15 cellular contexts compared by ENCODE assay signal in genomic region chr11:825366-826231, GRCh38. TPM values are rescaled to one million over a fixed set of nuclear protein-coding genes. Genes with fewer than 3 reads are reported as not detected.
DNase-seq lines count a peak whose midpoint lies in the region; ATAC-seq, FAIRE-seq and TF ChIP-seq lines count a peak whose summit lies in the region.
"Had no signal": no experiment of that assay in that cellular context is flagged by ENCODE, and none has a peak within 500 bp of the region (broad histone marks: within the 10 kb centered on the region; RNA-seq: fewer than 3 reads in every experiment).

No MANE protein-coding gene starts in this region.

- no peaks in the 10 kb centered on the region for H3K9me3 ChIP-seq in Loucy (ENCODE audit: insufficient read depth, low read depth, low read length)
- H3K9me3 ChIP-seq in duodenal mucosa (ENCODE audit: control insufficient read depth in 1 of 2, low read length in 2 of 2), result no peaks in the 10 kb centered on the region
- H3K9me3 ChIP-seq in pancreas, result no peaks in the 10 kb centered on the region

- no peaks in the 10 kb centered on the region for H3K9me2 ChIP-seq in Loucy (replicated peaks; ENCODE audit: low read depth, low read length)

- FAIRE-seq in pancreas (lab: Jason Lieb, UNC), result no peak
- FAIRE-seq: D721Med had no signal

- H3K9ac ChIP-seq in Loucy (ENCODE audit: low read depth, low read length, poor library complexity, severe bottlenecking) (peak overlapping the region; percentile 88), duodenal mucosa (ENCODE audit: low read depth in 1 of 2, low read length in 2 of 2) (peak overlapping the region; percentile 51 to 54)
- H3K9ac ChIP-seq: neural progenitor cell had no signal

- peaks cover 24% of the 10 kb centered on the region for H3K79me2 ChIP-seq in Loucy (ENCODE audit: insufficient read depth, low read length)

- H3K36me3 ChIP-seq in Loucy (ENCODE audit: insufficient read depth, low read length) (no peaks in the 10 kb centered on the region), duodenal mucosa (ENCODE audit: control insufficient read depth in 1 of 2, insufficient read depth in 2 of 2, low read length in 2 of 2) (peaks cover 0 to 5% of the 10 kb centered on the region in 2 donors), pancreas (peaks cover 0 to 10% (median 6%) of the 10 kb centered on the region in 3 donors)
- H3K36me3 ChIP-seq: neural progenitor cell had no signal

- peaks cover 16% of the 10 kb centered on the region for H4K20me1 ChIP-seq in Loucy (ENCODE audit: insufficient read depth, low read length, poor library complexity, severe bottlenecking)

- no peaks in the 10 kb centered on the region for H3K27me3 ChIP-seq in Loucy (ENCODE audit: insufficient read depth, low read length, poor library complexity, severe bottlenecking)
- no peaks in the 10 kb centered on the region for H3K27me3 ChIP-seq in duodenal mucosa (ENCODE audit: control insufficient read depth in 1 of 2, insufficient read depth in 2 of 2, low read length in 2 of 2)
- H3K27me3 ChIP-seq in pancreas, result no peaks in the 10 kb centered on the region

- DNase-seq in pancreas (peak; percentile 66 to 91 (median 84)), mesenteric fat pad (ENCODE audit: low spot score) (no peak)
- no peak for DNase-seq in effector CD8-positive, alpha-beta T cell (lab: John Stamatoyannopoulos, UW)
- DNase-seq: activated naive CD4-positive, alpha-beta T cell treated with anti-CD3 and anti-CD28 coated beads, Interleukin-2, amount 10 ng/mL, durations not matched to agents 7 days and 5 days; cortex of kidney; mesenchymal stem cell; NCI-H1048; NCI-H524 had no signal

- H3K27ac ChIP-seq in C4-2B, result peak overlapping the region; percentile 98
- peak overlapping the region; percentile 42 for H3K27ac ChIP-seq in duodenal mucosa (ENCODE audit: low read depth, low read length)
- H3K27ac ChIP-seq in pancreas, result peak overlapping the region; percentile 88 to 97 (median 91)
- H3K27ac ChIP-seq: neural progenitor cell had no signal

- peak overlapping the region; percentile 92 for H3K4me2 ChIP-seq in Loucy (ENCODE audit: low read depth, low read length, poor library complexity, severe bottlenecking)

- ATAC-seq in pancreas (peak; percentile 2 to 15 (median 6)), HG02623 (IDR thresholded peaks at IDR 0.05; ENCODE audit: unreplicated experiment) (no peak), GM18511 (IDR thresholded peaks at IDR 0.05; ENCODE audit: unreplicated experiment) (no peak)

- H2AFZ ChIP-seq in Loucy (ENCODE audit: low read length), result no peak overlapping the region
- H2AFZ ChIP-seq: neural progenitor cell had no signal

- TF ChIP-seq CTCF in C4-2B (conservative IDR thresholded peaks at IDR 0.05) (no peak), Loucy (conservative IDR thresholded peaks at IDR 0.05; ENCODE audit: low read length) (no peak), pancreas (IDR thresholded peaks at IDR 0.05) (no peak)

- intact Hi-C loops in pancreas (cut with DNase I), result no loop called here

- WGBS in pancreas, 2 donors, result 20 to 23% methylated on average over 12 of the region's 12 CpGs

- H3K4me1 ChIP-seq in Loucy (ENCODE audit: insufficient read depth, low read length, poor library complexity, severe bottlenecking) (peaks cover 30% of the 10 kb centered on the region), duodenal mucosa (ENCODE audit: control insufficient read depth in 1 of 2, insufficient read depth in 2 of 2, low read length in 2 of 2) (peaks cover 59 to 63% of the 10 kb centered on the region in 2 donors), pancreas (peaks cover 36 to 58% (median 44%) of the 10 kb centered on the region in 3 donors)

- H3K4me3 ChIP-seq in Loucy (ENCODE audit: low read length, poor library complexity, severe bottlenecking), result no peak overlapping the region
- no peak overlapping the region for H3K4me3 ChIP-seq in duodenal mucosa (ENCODE audit: low read depth in 1 of 2, low read length in 2 of 2)
- H3K4me3 ChIP-seq in pancreas, result peak overlapping the region in 2 of 4 donors; percentile 63 to 69

- H3F3A ChIP-seq in Loucy (ENCODE audit: low read depth), result no peaks in the 10 kb centered on the region

RNA-seq across cellular contexts. Expression of gene CRACR2B, which starts 2.1 kb away (rescaled TPM):
- total RNA-seq in pancreas (100 to 1,000 TPM in 4 of 6 donors, 10 to 100 TPM in 2; 60.6 to 140 (median 108) TPM), mesenteric fat pad (6.8 TPM)
- 100 to 1,000 TPM; 263 to 378 TPM for polyA plus RNA-seq in pancreas

RNA-seq across cellular contexts. Expression of gene PNPLA2, which starts 6.9 kb away (rescaled TPM):
- total RNA-seq in pancreas (100 to 1,000 TPM in 1 of 6 donors, 10 to 100 TPM in 5; 59.1 to 109 (median 82.1) TPM), mesenteric fat pad (1,877 TPM)
- polyA plus RNA-seq in pancreas, result 100 to 1,000 TPM; 233 to 234 TPM

RNA-seq across cellular contexts. Expression of gene CD151, which starts 7.2 kb away (rescaled TPM):
- total RNA-seq in pancreas, result 100 to 1,000 TPM; 163 to 278 (median 233) TPM
- 100 to 1,000 TPM; 256 to 351 TPM for polyA plus RNA-seq in pancreas
- 776 TPM for total RNA-seq in mesenteric fat pad

RNA-seq across cellular contexts. Expression of gene RPLP2, which starts 15.8 kb away (rescaled TPM):
- total RNA-seq in pancreas, result 1,000 to 10,000 TPM in 5 of 6 donors, 100 to 1,000 TPM in 1; 944 to 1,591 (median 1,137) TPM
- 1,000 to 10,000 TPM in 1 of 2 donors, 100 to 1,000 TPM in 1; 761 to 1,687 TPM for polyA plus RNA-seq in pancreas
- total RNA-seq in mesenteric fat pad, result 2,673 TPM

RNA-seq across cellular contexts. Expression of gene POLR2L, which starts 16.7 kb away (rescaled TPM):
- total RNA-seq in pancreas, result 10 to 100 TPM; 62.9 to 98.8 (median 68.9) TPM
- polyA plus RNA-seq in pancreas, result 100 to 1,000 TPM in 1 of 2 donors, 10 to 100 TPM in 1; 64.7 to 110 TPM
- 203 TPM for total RNA-seq in mesenteric fat pad

Comparison
In these comparisons a context has a peak if more than half of its experiments do, and no peak if none do; other contexts are left out.
1. H3K27ac ChIP-seq: peak in every context shown above with its lines; median percentile 98 in C4-2B; 91 in pancreas; 42 in duodenal mucosa.
2. ATAC-seq: peak in pancreas (4 of 4); none in HG02623 (single experiment) and GM18511 (single experiment).
3. DNase-seq: peak in pancreas (6 of 6); none in mesenteric fat pad (single experiment) and effector CD8-positive, alpha-beta T cell (single experiment).
4. RNA of gene PNPLA2, which starts 6.9 kb away (total RNA-seq): 1,877 TPM in mesenteric fat pad (single experiment); 59.1 to 109 TPM in pancreas; every median in the first group is over 10 times any median in the second.